8 cellular contexts compared by ENCODE assay signal in genomic region chr6:134640975-134641429, GRCh38.
A peak's percentile ranks its signal among the peaks of the same experiment; 100 is the strongest.
DNase-seq lines count a peak whose midpoint lies in the region; ATAC-seq and TF ChIP-seq lines count a peak whose summit lies in the region.

No MANE protein-coding gene starts in this region.

- H3K4me1 Mint-ChIP-seq in activated T-cell treated with anti-CD3 and anti-CD28 coated beads, Interleukin-2, amount 50 U/mL, for 4 hours (ENCODE audit: low read depth), result peaks cover 17% of the 10 kb centered on the region

- H3K79me2 ChIP-seq in fibroblast of lung (ENCODE audit: control insufficient read depth, insufficient read depth, low read length), result no peaks in the 10 kb centered on the region
- no peaks in the 10 kb centered on the region for H3K79me2 ChIP-seq in neural cell (replicated peaks; ENCODE audit: insufficient read depth, low read length)

- H3K4me1 ChIP-seq in Panc1 (ENCODE audit: control insufficient read depth, insufficient read depth, low read length) (no peaks in the 10 kb centered on the region), fibroblast of lung (ENCODE audit: control insufficient read depth, extremely low read depth, insufficient read depth, low read length) (peaks cover 2% of the 10 kb centered on the region)

- no TSS peak for BruUV-seq in Panc1 (replicated peaks; lab: Mats Ljungman, UMichigan)

- CTCF ChIA-PET in Panc1 (lab: Charles Lee), result no interaction called here

- H3K27me3 ChIP-seq in Panc1 (ENCODE audit: control insufficient read depth, insufficient read depth, low read length), result no peaks in the 10 kb centered on the region
- H3K27me3 ChIP-seq in fibroblast of lung (ENCODE audit: control insufficient read depth, insufficient read depth, low read length), result no peaks in the 10 kb centered on the region
- no peaks in the 10 kb centered on the region for H3K27me3 ChIP-seq in neural cell (ENCODE audit: insufficient read depth, low read depth, low read length)

- H3K27me3 Mint-ChIP-seq in activated T-cell treated with anti-CD3 and anti-CD28 coated beads, Interleukin-2, amount 50 U/mL, for 4 hours (ENCODE audit: low read depth), result no peaks in the 10 kb centered on the region

- no peak overlapping the region for H3K9ac ChIP-seq in fibroblast of lung (ENCODE audit: insufficient read depth, low read length)
- H3K9ac ChIP-seq in neural cell (ENCODE audit: low read length), result no peak overlapping the region

- H3K4me3 ChIP-seq in Panc1 (ENCODE audit: low read depth in 2 of 2, low read length in 2 of 2) (no peak overlapping the region), fibroblast of lung (replicated peaks in 1 of 4; ENCODE audit: control extremely low read depth in 1 of 4, insufficient read depth in 1 of 4, low read depth in 3 of 4, low read length in 4 of 4) (no peak overlapping the region), neural cell (ENCODE audit: low read length) (no peak overlapping the region)

- H4K20me1 ChIP-seq in fibroblast of lung (ENCODE audit: control insufficient read depth, extremely low read depth, insufficient read depth, low read length), result no peaks in the 10 kb centered on the region
- no peaks in the 10 kb centered on the region for H4K20me1 ChIP-seq in neural cell (ENCODE audit: insufficient read depth)

- H3K9me2 ChIP-seq in neural cell (ENCODE audit: insufficient read depth, low read length), result no peaks in the 10 kb centered on the region

- no peaks in the 10 kb centered on the region for H3F3A ChIP-seq in neural cell (ENCODE audit: insufficient read depth, low read length, poor library complexity, severe bottlenecking)

- no peak overlapping the region for H2AFZ ChIP-seq in fibroblast of lung (ENCODE audit: low read length)
- no peak overlapping the region for H2AFZ ChIP-seq in neural cell (ENCODE audit: low read depth, low read length)

- H3K36me3 ChIP-seq in Panc1 (ENCODE audit: control insufficient read depth, insufficient read depth, low read length), result no peaks in the 10 kb centered on the region
- no peaks in the 10 kb centered on the region for H3K36me3 ChIP-seq in fibroblast of lung (ENCODE audit: control insufficient read depth, insufficient read depth, low read length)
- no peaks in the 10 kb centered on the region for H3K36me3 ChIP-seq in neural cell (ENCODE audit: insufficient read depth, low read length)

- ATAC-seq in Panc1, result peak; percentile 78
- peak; percentile 83 to 90 for ATAC-seq in activated T-cell treated with anti-CD3 and anti-CD28 coated beads, Interleukin-2, amount 50 U/mL, for 4 hours

- no peaks in the 10 kb centered on the region for H3K36me3 Mint-ChIP-seq in activated T-cell treated with anti-CD3 and anti-CD28 coated beads, Interleukin-2, amount 50 U/mL, for 4 hours (ENCODE audit: insufficient read depth)

- no peak for TF ChIP-seq EP300 in neural cell (conservative IDR thresholded peaks at IDR 0.05; ENCODE audit: poor library complexity, severe bottlenecking)

- H3K4me2 ChIP-seq in fibroblast of lung (ENCODE audit: extremely low read depth, insufficient read depth, low read length), result no peak overlapping the region
- H3K4me2 ChIP-seq in neural cell (ENCODE audit: low read length), result no peak overlapping the region

- intact Hi-C loops in Panc1 (cut with micrococcal nuclease; ENCODE audit: unreplicated experiment), result loop anchor here (1.0 kb wide), 2 partner anchors 463 to 467 kb away; no protein-coding TSS in a partner anchor

- peak; percentile 80 for TF ChIP-seq RAD21 in neural cell (conservative IDR thresholded peaks at IDR 0.05)

- POLR2A ChIA-PET in Panc1 (lab: Charles Lee), result no interaction called here

- H3K4me3 Mint-ChIP-seq in activated T-cell treated with anti-CD3 and anti-CD28 coated beads, Interleukin-2, amount 50 U/mL, for 4 hours, result no peak overlapping the region

- DNase-seq in COLO668 (lab: John Stamatoyannopoulos, UW; ENCODE audit: unreplicated experiment), result peak; percentile 42
- peak; percentile 78 for DNase-seq in GM20000 (ENCODE audit: low spot score)
- DNase-seq in HT1080 (ENCODE audit: low read depth), result peak; percentile 87
- DNase-seq in Panc1 (ENCODE audit: low read depth, low spot score), result peak; percentile 70
- peak; percentile 76 for DNase-seq in activated T-cell treated with anti-CD3 and anti-CD28 coated beads, Interleukin-2, amount 50 U/mL, for 4 hours
- peak; percentile 87 to 95 for DNase-seq in fibroblast of lung (ENCODE audit: low read depth in 2 of 2)
- peak; percentile 68 for DNase-seq in stimulated activated naive CD4-positive, alpha-beta T cell treated with Interleukin-2 at 50 U/mL for 16 hours (lab: John Stamatoyannopoulos, UW)

- H3K9me3 ChIP-seq in Panc1 (ENCODE audit: control insufficient read depth, insufficient read depth, low read depth, low read length) (no peaks in the 10 kb centered on the region), fibroblast of lung (ENCODE audit: control insufficient read depth, insufficient read depth, low read depth, low read length) (no peaks in the 10 kb centered on the region), neural cell (ENCODE audit: low read length) (no peaks in the 10 kb centered on the region)

- H3K9me3 Mint-ChIP-seq in activated T-cell treated with anti-CD3 and anti-CD28 coated beads, Interleukin-2, amount 50 U/mL, for 4 hours, result no peaks in the 10 kb centered on the region

- TF ChIP-seq CTCF in GM20000 (IDR thresholded peaks at IDR 0.05; ENCODE audit: extremely low read depth, missing control alignments) (peak; percentile 88), Panc1 (IDR thresholded peaks at IDR 0.05) (peak; percentile 84), fibroblast of lung (conservative IDR thresholded peaks at IDR 0.05 in 1 of 2, IDR thresholded peaks at IDR 0.05 in 1 of 2; ENCODE audit: low read depth in 1 of 2, low read length in 2 of 2) (peak; percentile 93 to 99), neural cell (IDR thresholded peaks at IDR 0.05; ENCODE audit: poor library complexity, severe bottlenecking) (peak; percentile 82)

- in situ Hi-C loops in Panc1 (cut with HindIII; ENCODE audit: low pct_unique_long_range_greater_than_20kb, low sequenced_read_pairs), result no loop called here

- H3K27ac ChIP-seq in Panc1 (ENCODE audit: low read length) (no peak overlapping the region), fibroblast of lung (ENCODE audit: insufficient read depth, low read length) (no peak overlapping the region), neural cell (ENCODE audit: low read length) (no peak overlapping the region)

TF ChIP-seq in neural cell, 6 proteins besides CTCF, POLR2A, EP300 and RAD21:
- TF ChIP-seq REST (IDR thresholded peaks at IDR 0.05; ENCODE audit: borderline replicate concordance) (no peak), SMC3 (conservative IDR thresholded peaks at IDR 0.05; ENCODE audit: poor library complexity) (peak; percentile 91)
